ENCODE assay signal across 26 cellular contexts in genomic region chr3:189512824-189513223, GRCh38.
DNase-seq lines count a peak whose midpoint lies in the region; ATAC-seq, FAIRE-seq and TF ChIP-seq lines count a peak whose summit lies in the region.
"Had no signal": no experiment of that assay in that cellular context is flagged by ENCODE, and none has a peak within 500 bp of the region (broad histone marks: within the 10 kb centered on the region; RNA-seq: fewer than 3 reads in every experiment).

No MANE protein-coding gene starts in this region.

- H3K9me3 ChIP-seq in mucosa of descending colon: no peaks in the 10 kb centered on the region
- H3K9me3 ChIP-seq: HAP-1, MG63, SK-N-SH had no signal

- H3K36me3 Mint-ChIP-seq in Calu3 (ENCODE audit: insufficient read depth, unreplicated experiment): no peaks in the 10 kb centered on the region
- H3K36me3 Mint-ChIP-seq: activated naive CD8-positive, alpha-beta T cell; naive B cell had no signal

- no peaks in the 10 kb centered on the region for H3K27me3 Mint-ChIP-seq in Calu3 (ENCODE audit: unreplicated experiment)
- H3K27me3 Mint-ChIP-seq: activated naive CD8-positive, alpha-beta T cell; dendritic cell treated with granulocyte-macrophage colony-stimulating factor and Interleukin-4, amounts not matched to agents 40 ng/mL and 50 ng/mL, for 4 days; naive B cell had no signal

- FAIRE-seq in bronchial epithelial cell (lab: Jason Lieb, UNC): no peak
- FAIRE-seq: urothelium cell line had no signal

- DNase-seq in Calu3 (no peak), NOMO-1 (lab: John Stamatoyannopoulos, UW; ENCODE audit: unreplicated experiment in 2 of 2) (peak; percentile 28 to 51), bronchial epithelial cell (ENCODE audit: low read depth) (peak; percentile 42), mucosa of descending colon (no peak), C1 segment of cervical spinal cord (lab: John Stamatoyannopoulos, UW) (no peak), SIG-M5 treated with dmso at 0.1 percent for 504 hours (lab: John Stamatoyannopoulos, UW; ENCODE audit: unreplicated experiment) (no peak), NCI-H2227 (lab: John Stamatoyannopoulos, UW; ENCODE audit: unreplicated experiment) (no peak), D341Med (ENCODE audit: low spot score) (no peak)
- DNase-seq: activated CD4-positive, alpha-beta T cell treated with anti-CD3 and anti-CD28 coated beads, Interleukin-2, amount 50 U/mL, for 1 hour; aorta; DND-41; heart left ventricle; left cardiac atrium; mesenchymal stem cell; MG63; naive B cell; NCI-H2081 treated with DMSO at 0.1 percent for 48 hours; NCI-H446 treated with DMSO at 0.1 percent for 48 hours; SK-N-SH; stimulated activated CD4-positive, alpha-beta T cell treated with anti-CD3 and anti-CD28 coated beads, Interleukin-2, amount 100 ng/mL, for 24 hours had no signal

- intact Hi-C loops in Calu3 (cut with micrococcal nuclease; ENCODE audit: unreplicated experiment) (loop anchor here (2.0 kb wide), 1 partner anchor 432 kb away; no protein-coding TSS in a partner anchor), mucosa of descending colon (cut with DNase I, micrococcal nuclease) (no loop called here)

- peak overlapping the region; percentile 62 for H3K27ac Mint-ChIP-seq in Calu3 (ENCODE audit: unreplicated experiment)
- H3K27ac Mint-ChIP-seq: activated naive CD8-positive, alpha-beta T cell; activated T-helper 17 cell treated with anti-CD3 and anti-CD28 coated beads, Interleukin-2, amount 50 U/mL, for 72 hours; dendritic cell treated with granulocyte-macrophage colony-stimulating factor and Interleukin-4, amounts not matched to agents 40 ng/mL and 50 ng/mL, for 4 days had no signal

- H3K27me3 ChIP-seq in bronchial epithelial cell (ENCODE audit: control insufficient read depth, insufficient read depth, low read length): no peaks in the 10 kb centered on the region
- H3K27me3 ChIP-seq: heart left ventricle, MG63 had no signal

- TF ChIP-seq CTCF in Calu3 (IDR thresholded peaks at IDR 0.05; ENCODE audit: unreplicated experiment): no peak
- no peak for TF ChIP-seq CTCF in bronchial epithelial cell (IDR thresholded peaks at IDR 0.05; ENCODE audit: insufficient read depth, low read length, severe bottlenecking)
- no peak for TF ChIP-seq CTCF in mucosa of descending colon (IDR thresholded peaks at IDR 0.05)

- CTCF ChIA-PET in Calu3 (lab: Charles Lee): interaction anchor here (0.8 to 1.8 kb wide), 6 partner anchors 41 to 436 kb away, joined by 3 to 9 read pairs (median 4); no protein-coding TSS in a partner anchor

- H3K9me3 Mint-ChIP-seq in Calu3 (ENCODE audit: low read depth, unreplicated experiment): peaks cover 6% of the 10 kb centered on the region
- H3K9me3 Mint-ChIP-seq: activated T-helper 17 cell treated with anti-CD3 and anti-CD28 coated beads, Interleukin-2, amount 50 U/mL, for 72 hours had no signal

- BruUV-seq in Calu3 (replicated peaks; lab: Mats Ljungman, UMichigan): no TSS peak

- H3K4me3 ChIP-seq in bronchial epithelial cell (ENCODE audit: low read depth, low read length) (no peak overlapping the region), mucosa of descending colon (no peak overlapping the region)
- H3K4me3 ChIP-seq: HAP-1, heart left ventricle, MG63, smooth muscle cell had no signal

- peaks cover 7% of the 10 kb centered on the region for H3K4me1 ChIP-seq in mucosa of descending colon (ENCODE audit: low read depth)
- H3K4me1 ChIP-seq: HAP-1, heart left ventricle had no signal

- H3K4me3 Mint-ChIP-seq in Calu3 (ENCODE audit: low read depth, unreplicated experiment): no peak overlapping the region
- H3K4me3 Mint-ChIP-seq: activated naive CD8-positive, alpha-beta T cell; activated T-helper 17 cell treated with anti-CD3 and anti-CD28 coated beads, Interleukin-2, amount 50 U/mL, for 72 hours; dendritic cell treated with granulocyte-macrophage colony-stimulating factor and Interleukin-4, amounts not matched to agents 40 ng/mL and 50 ng/mL, for 4 days; naive B cell had no signal

- no peaks in the 10 kb centered on the region for H3K36me3 ChIP-seq in bronchial epithelial cell (ENCODE audit: control insufficient read depth, insufficient read depth, low read length)
- no peaks in the 10 kb centered on the region for H3K36me3 ChIP-seq in mucosa of descending colon (ENCODE audit: low read depth)
- H3K36me3 ChIP-seq: HAP-1, heart left ventricle, MG63 had no signal

- ATAC-seq in mucosa of descending colon: peak; percentile 61
- ATAC-seq: activated T-helper 17 cell treated with anti-CD3 and anti-CD28 coated beads, Interleukin-2, amount 50 U/mL, for 72 hours; heart left ventricle; left cardiac atrium had no signal

- peaks cover 25% of the 10 kb centered on the region for H3K4me1 Mint-ChIP-seq in Calu3 (ENCODE audit: low read depth, unreplicated experiment)
- H3K4me1 Mint-ChIP-seq: activated T-helper 17 cell treated with anti-CD3 and anti-CD28 coated beads, Interleukin-2, amount 50 U/mL, for 72 hours had no signal

Comparison
In these comparisons a context has a peak if more than half of its experiments do, and no peak if none do; other contexts are left out.
1. DNase-seq: peak in NOMO-1 (2 of 2) and bronchial epithelial cell (single experiment); none in Calu3 (single experiment), mucosa of descending colon (0 of 3), C1 segment of cervical spinal cord (0 of 14), SIG-M5 treated with dmso at 0.1 percent for 504 hours (single experiment), NCI-H2227 (single experiment) and D341Med (single experiment).